Comparison of ENCODE assay signal across 22 cellular contexts in the genomic region with DNA sequence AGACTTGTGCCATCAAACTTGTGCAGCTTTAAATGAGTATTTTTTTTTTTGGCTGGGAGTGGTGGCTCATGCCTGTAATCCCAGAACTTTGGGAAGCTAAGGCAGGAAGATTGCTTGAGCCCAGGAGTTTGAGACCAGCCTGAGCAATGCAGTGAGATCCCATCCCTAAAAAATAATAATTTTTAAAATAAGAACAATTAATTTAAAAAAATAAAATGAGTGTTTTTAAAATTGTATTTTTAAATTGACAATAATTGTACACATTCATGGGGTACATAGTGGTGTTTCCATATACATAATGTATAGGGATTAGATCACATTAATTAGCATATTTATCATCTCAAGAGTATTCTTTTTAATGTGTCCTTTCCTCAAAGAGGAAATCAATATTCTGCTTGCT.
DNase-seq lines count a peak whose midpoint lies in the region; TF ChIP-seq lines count a peak whose summit lies in the region.
"Had no signal": no experiment of that assay in that cellular context is flagged by ENCODE, and none has a peak within 500 bp of the region (broad histone marks: within the 10 kb centered on the region; RNA-seq: fewer than 3 reads in every experiment).

No MANE protein-coding gene starts in this region.

- peak overlapping the region; percentile 65 for H3K4me3 Mint-ChIP-seq in glutamatergic neuron (ENCODE audit: unreplicated experiment)
- H3K4me3 Mint-ChIP-seq: CD4-positive, alpha-beta memory T cell; H9; HFFc6 had no signal

- no peaks in the 10 kb centered on the region for H3K36me3 ChIP-seq in adipocyte (ENCODE audit: control insufficient read depth, insufficient read depth, low read length, severe bottlenecking)
- no peaks in the 10 kb centered on the region for H3K36me3 ChIP-seq in osteoblast (ENCODE audit: insufficient read depth, low read length)
- no peaks in the 10 kb centered on the region for H3K36me3 ChIP-seq in MG63
- H3K36me3 ChIP-seq: BLaER1 treated with 17β-estradiol and CSF1 and Interleukin-3, amounts not matched to agents 10 nM and 100 nM had no signal

- no peak for DNase-seq in adipocyte (ENCODE audit: low read depth)
- DNase-seq in glutamatergic neuron = no peak
- DNase-seq in osteoblast (ENCODE audit: insufficient read length, low spot score, missing footprints) = peak; percentile 52
- no peak for DNase-seq in COR-L47 (lab: John Stamatoyannopoulos, UW)
- no peak for DNase-seq in epidermal melanocyte (ENCODE audit: insufficient read length, low spot score)
- no peak for DNase-seq in MG63
- no peak for DNase-seq in activated CD4-positive, alpha-beta T cell treated with anti-CD3 and anti-CD28 coated beads for 4 hours
- DNase-seq: Calu3; CD4-positive, alpha-beta memory T cell; DMS153; H9; MM.1S; NCI-H1048; NCI-H1417 treated with DMSO at 0.1 percent for 48 hours; NCI-H187 treated with DMSO at 0.1 percent for 48 hours; NCI-H2107; NCI-H446 treated with DMSO at 0.1 percent for 48 hours; NCI-H526 treated with DMSO at 0.1 percent for 48 hours had no signal

- no peaks in the 10 kb centered on the region for H4K20me1 ChIP-seq in osteoblast (ENCODE audit: insufficient read depth, low read length)
- H4K20me1 ChIP-seq: BLaER1 treated with 17β-estradiol and CSF1 and Interleukin-3, amounts not matched to agents 10 nM and 100 nM had no signal

- H3K27me3 Mint-ChIP-seq in glutamatergic neuron (ENCODE audit: unreplicated experiment) = no peaks in the 10 kb centered on the region
- H3K27me3 Mint-ChIP-seq: CD4-positive, alpha-beta memory T cell had no signal

- H3K27me3 ChIP-seq in adipocyte (replicated peaks; ENCODE audit: control insufficient read depth, insufficient read depth, low read length) = no peaks in the 10 kb centered on the region
- H3K27me3 ChIP-seq in osteoblast (ENCODE audit: insufficient read depth, low read length) = no peaks in the 10 kb centered on the region
- no peaks in the 10 kb centered on the region for H3K27me3 ChIP-seq in MG63
- H3K27me3 ChIP-seq: BLaER1 treated with 17β-estradiol and CSF1 and Interleukin-3, amounts not matched to agents 10 nM and 100 nM had no signal

- peak overlapping the region; percentile 74 for H3K27ac ChIP-seq in osteoblast (ENCODE audit: low read depth, low read length)
- H3K27ac ChIP-seq: BLaER1 treated with 17β-estradiol and CSF1 and Interleukin-3, amounts not matched to agents 10 nM and 100 nM; HL-60 had no signal

- peak overlapping the region; percentile 60 for H3K9ac ChIP-seq in adipocyte (ENCODE audit: low read length)
- H3K9ac ChIP-seq: BLaER1 treated with 17β-estradiol and CSF1 and Interleukin-3, amounts not matched to agents 10 nM and 100 nM had no signal

- H3K4me3 ChIP-seq in adipocyte (ENCODE audit: low read length) = no peak overlapping the region
- no peak overlapping the region for H3K4me3 ChIP-seq in osteoblast (ENCODE audit: insufficient read depth, low read length)
- no peak overlapping the region for H3K4me3 ChIP-seq in MG63
- H3K4me3 ChIP-seq: BLaER1 treated with 17β-estradiol and CSF1 and Interleukin-3, amounts not matched to agents 10 nM and 100 nM; K562 had no signal

- no peak overlapping the region for H2AFZ ChIP-seq in osteoblast (ENCODE audit: low read length)

- H3K27ac Mint-ChIP-seq in glutamatergic neuron (ENCODE audit: unreplicated experiment) = peak overlapping the region; percentile 80
- H3K27ac Mint-ChIP-seq: CD4-positive, alpha-beta memory T cell; H9; HFFc6 had no signal

- H3K9me3 ChIP-seq in adipocyte (ENCODE audit: control insufficient read depth, low read length) = no peaks in the 10 kb centered on the region
- no peaks in the 10 kb centered on the region for H3K9me3 ChIP-seq in osteoblast (ENCODE audit: low read depth, low read length)
- H3K9me3 ChIP-seq in MG63 = no peaks in the 10 kb centered on the region
- H3K9me3 ChIP-seq: BLaER1 treated with 17β-estradiol and CSF1 and Interleukin-3, amounts not matched to agents 10 nM and 100 nM had no signal

- peaks cover 2% of the 10 kb centered on the region for H3K9me3 Mint-ChIP-seq in glutamatergic neuron (ENCODE audit: unreplicated experiment)
- H3K9me3 Mint-ChIP-seq: CD4-positive, alpha-beta memory T cell; H9; HFFc6 had no signal

- H3K4me1 ChIP-seq in adipocyte (ENCODE audit: control insufficient read depth, insufficient read depth, low read length) = peaks cover 21% of the 10 kb centered on the region
- peaks cover 21% of the 10 kb centered on the region for H3K4me1 ChIP-seq in osteoblast (ENCODE audit: insufficient read depth, low read length)
- H3K4me1 ChIP-seq: BLaER1 treated with 17β-estradiol and CSF1 and Interleukin-3, amounts not matched to agents 10 nM and 100 nM had no signal

- peaks cover 11% of the 10 kb centered on the region for H3K4me1 Mint-ChIP-seq in glutamatergic neuron (ENCODE audit: low read depth, unreplicated experiment)
- H3K4me1 Mint-ChIP-seq: CD4-positive, alpha-beta memory T cell had no signal

- TF ChIP-seq CTCF in glutamatergic neuron (IDR thresholded peaks at IDR 0.05; ENCODE audit: partially characterized antibody, unreplicated experiment) (no peak), osteoblast (IDR thresholded peaks at IDR 0.05; ENCODE audit: extremely low read depth, low read depth, low read length) (no peak)

- H3K79me2 ChIP-seq in osteoblast (ENCODE audit: insufficient read depth, low read length) = no peaks in the 10 kb centered on the region

- H3K4me2 ChIP-seq in osteoblast (ENCODE audit: insufficient read depth, low read length) = peak overlapping the region; percentile 13
- H3K4me2 ChIP-seq: BLaER1 treated with 17β-estradiol and CSF1 and Interleukin-3, amounts not matched to agents 10 nM and 100 nM had no signal

- no peaks in the 10 kb centered on the region for H3K36me3 Mint-ChIP-seq in glutamatergic neuron (ENCODE audit: unreplicated experiment)
- H3K36me3 Mint-ChIP-seq: CD4-positive, alpha-beta memory T cell had no signal
